ENCODE assay signal across 8 cellular contexts in the genomic region with DNA sequence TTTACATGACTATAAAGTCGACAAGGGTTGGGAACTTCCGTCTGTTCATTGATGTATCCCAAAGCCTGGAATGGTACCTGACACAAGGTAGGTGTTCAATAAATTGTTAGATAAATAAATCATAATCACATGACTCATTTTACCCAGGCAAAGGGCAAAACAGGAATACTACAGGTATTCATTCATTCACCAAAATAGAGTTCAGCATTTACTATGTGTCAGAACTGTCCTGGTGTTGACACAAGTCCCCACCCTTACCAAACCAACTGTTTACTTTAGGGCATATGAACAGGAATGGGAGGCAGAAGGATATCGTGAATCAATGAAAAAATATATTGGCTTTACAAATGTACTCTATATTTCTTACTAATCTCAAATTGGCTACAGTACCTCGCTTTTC. TPM values are rescaled to one million over a fixed set of nuclear protein-coding genes. Genes with fewer than 3 reads are reported as not detected.
DNase-seq lines count a peak whose midpoint lies in the region; ATAC-seq and TF ChIP-seq lines count a peak whose summit lies in the region.

No MANE protein-coding gene starts in this region.

- H3K36me3 Mint-ChIP-seq in Calu3 (ENCODE audit: insufficient read depth, unreplicated experiment): peaks cover 19% of the 10 kb centered on the region

- CTCF ChIA-PET in Calu3 (lab: Charles Lee): no interaction called here

- H3K9me3 ChIP-seq in endocrine pancreas (ENCODE audit: control insufficient read depth, low read length) (no peaks in the 10 kb centered on the region), neuron (ENCODE audit: low read length) (no peaks in the 10 kb centered on the region)

- H3K27me3 ChIP-seq in endocrine pancreas (ENCODE audit: control insufficient read depth, insufficient read depth, low read length): no peaks in the 10 kb centered on the region
- H3K27me3 ChIP-seq in neuron (ENCODE audit: insufficient read depth, low read length): no peaks in the 10 kb centered on the region

- H3K4me3 ChIP-seq in endocrine pancreas (ENCODE audit: control insufficient read depth, insufficient read depth, low read length) (peak overlapping the region; percentile 92), neuron (ENCODE audit: low read length) (peak overlapping the region; percentile 70)

- peak overlapping the region; percentile 75 for H3K27ac Mint-ChIP-seq in Calu3 (ENCODE audit: unreplicated experiment)

- H3K36me3 ChIP-seq in endocrine pancreas (ENCODE audit: control insufficient read depth, insufficient read depth, low read length) (no peaks in the 10 kb centered on the region), neuron (ENCODE audit: insufficient read depth, low read length) (peaks cover 12% of the 10 kb centered on the region)

- H3K9ac ChIP-seq in endocrine pancreas (ENCODE audit: control insufficient read depth, insufficient read depth, low read length): peak overlapping the region; percentile 50

- no TSS peak for BruUV-seq in Calu3 (replicated peaks; lab: Mats Ljungman, UMichigan)

- peak overlapping the region; percentile 88 for H3K4me3 Mint-ChIP-seq in Calu3 (ENCODE audit: low read depth, unreplicated experiment)

- DNase-seq in Calu3 (no peak), NCI-H345 treated with DMSO at 0.1 percent for 48 hours (lab: John Stamatoyannopoulos, UW; ENCODE audit: unreplicated experiment) (peak; percentile 48), AG20443 (ENCODE audit: low spot score) (no peak), A172 (ENCODE audit: low spot score) (no peak)

- peaks cover 6% of the 10 kb centered on the region for H3K4me1 Mint-ChIP-seq in Calu3 (ENCODE audit: low read depth, unreplicated experiment)

- no peak for ATAC-seq in HG02588 (IDR thresholded peaks at IDR 0.05; ENCODE audit: unreplicated experiment)
- ATAC-seq in GM21576 (IDR thresholded peaks at IDR 0.05; ENCODE audit: unreplicated experiment): no peak

- TF ChIP-seq CTCF in Calu3 (IDR thresholded peaks at IDR 0.05; ENCODE audit: unreplicated experiment): no peak

- H3K27me3 Mint-ChIP-seq in Calu3 (ENCODE audit: unreplicated experiment): no peaks in the 10 kb centered on the region

- intact Hi-C loops in Calu3 (cut with micrococcal nuclease; ENCODE audit: unreplicated experiment): no loop called here

- peak overlapping the region; percentile 83 for H2AFZ ChIP-seq in neuron (ENCODE audit: low read depth, low read length)

- no peaks in the 10 kb centered on the region for H3K9me3 Mint-ChIP-seq in Calu3 (ENCODE audit: low read depth, unreplicated experiment)

- H3K4me1 ChIP-seq in endocrine pancreas (ENCODE audit: control insufficient read depth, insufficient read depth, low read length) (peaks cover 7% of the 10 kb centered on the region), neuron (ENCODE audit: insufficient read depth, low read length) (peaks cover 21% of the 10 kb centered on the region)

RNA-seq across cellular contexts. Expression of a gene that starts 0.7 kb away (rescaled TPM):
- total RNA-seq in Calu3 (2022): 37.0 and 39.2 TPM in 2 replicates
- 54.2 and 59.0 TPM in 2 replicates for total RNA-seq in A172 (2014; rRNA removed; shearing (Covaris generic))

RNA-seq across cellular contexts. Expression of a gene that starts 57.8 kb away (rescaled TPM):
- total RNA-seq in Calu3 (2022): 58.1 and 64.8 TPM in 2 replicates
- 30.2 and 32.4 TPM in 2 replicates for total RNA-seq in A172 (2014; rRNA removed; shearing (Covaris generic))
